15 cellular contexts compared by ENCODE assay signal in the genomic region with DNA sequence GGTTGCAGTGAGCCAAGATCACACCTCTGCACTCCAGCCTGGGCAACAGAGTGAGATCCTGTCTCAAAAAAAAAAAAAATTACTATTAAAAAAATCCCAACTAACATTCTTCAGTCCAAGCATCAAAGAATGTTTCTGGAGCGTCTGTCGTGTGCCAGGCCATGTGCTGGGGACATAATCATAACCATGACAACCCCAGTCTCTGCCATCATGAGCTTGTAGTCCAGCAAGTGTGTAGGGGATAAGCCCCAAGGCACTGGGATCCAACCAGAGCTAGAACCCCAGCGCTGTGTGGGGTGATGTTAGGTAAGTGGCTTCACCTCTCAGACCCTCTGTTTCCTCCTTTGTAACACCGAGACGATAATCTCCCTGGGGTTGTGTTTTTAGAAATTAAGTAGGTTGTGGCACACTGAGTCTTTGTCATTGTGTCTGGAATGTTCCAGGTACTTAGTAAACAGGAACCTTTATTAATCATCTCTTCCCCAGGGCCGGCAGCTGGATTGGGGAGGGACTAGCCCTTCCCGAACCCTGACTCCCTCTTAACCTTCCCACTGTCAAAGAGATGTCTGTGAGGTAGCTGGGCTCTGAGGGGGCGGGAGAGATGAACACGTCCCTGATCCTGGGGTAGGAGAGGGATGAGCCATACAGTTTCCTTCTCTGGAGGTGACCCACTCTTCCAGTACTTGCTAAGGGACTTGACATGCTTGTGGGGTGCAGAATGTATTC. TPM values are rescaled to one million over a fixed set of nuclear protein-coding genes. Genes with fewer than 3 reads are reported as not detected.
DNase-seq lines count a peak whose midpoint lies in the region; ATAC-seq, FAIRE-seq and TF ChIP-seq lines count a peak whose summit lies in the region.
"Had no signal": no experiment of that assay in that cellular context is flagged by ENCODE, and none has a peak within 500 bp of the region (broad histone marks: within the 10 kb centered on the region; RNA-seq: fewer than 3 reads in every experiment).

No MANE protein-coding gene starts in this region.

- peaks cover 31% of the 10 kb centered on the region for H3K4me1 ChIP-seq in keratinocyte (ENCODE audit: control insufficient read depth, extremely low read depth, insufficient read depth, low read length)
- peaks cover 10% of the 10 kb centered on the region for H3K4me1 ChIP-seq in smooth muscle cell (ENCODE audit: low read depth)

- H3K4me2 ChIP-seq in keratinocyte (ENCODE audit: control insufficient read depth, extremely low read depth, insufficient read depth, low read depth, low read length) (peak overlapping the region; percentile 70), smooth muscle cell (peak overlapping the region; percentile 65)

- H2AFZ ChIP-seq in keratinocyte (ENCODE audit: control insufficient read depth, low read length) (no peak overlapping the region), smooth muscle cell (ENCODE audit: low read depth) (no peak overlapping the region)

- peak overlapping the region; percentile 60 for H3K9ac ChIP-seq in keratinocyte (ENCODE audit: control insufficient read depth, extremely low read depth, insufficient read depth, low read length)
- H3K9ac ChIP-seq in smooth muscle cell (ENCODE audit: low read depth), result no peak overlapping the region

- FAIRE-seq in bronchial epithelial cell (lab: Jason Lieb, UNC), result no peak
- peak; percentile 44 for FAIRE-seq in keratinocyte (lab: Jason Lieb, UNC)
- FAIRE-seq in GM19239 (lab: Jason Lieb, UNC), result no peak

- no peak overlapping the region for H3K4me3 ChIP-seq in bronchial epithelial cell (ENCODE audit: low read depth, low read length)
- peak overlapping the region; percentile 1 to 35 (median 19) for H3K4me3 ChIP-seq in keratinocyte (ENCODE audit: control insufficient read depth in 2 of 3, extremely low read depth in 1 of 3, insufficient read depth in 2 of 3, low read depth in 1 of 3, low read length in 3 of 3)
- peak overlapping the region; percentile 14 for H3K4me3 ChIP-seq in smooth muscle cell
- H3K4me3 ChIP-seq: colonic mucosa, SJSA1 had no signal

- TF ChIP-seq CTCF in bronchial epithelial cell (IDR thresholded peaks at IDR 0.05; ENCODE audit: insufficient read depth, low read length, severe bottlenecking) (no peak), keratinocyte (optimal IDR thresholded peaks at IDR 0.05 in 1 of 3, IDR thresholded peaks at IDR 0.05 in 1 of 3, conservative IDR thresholded peaks at IDR 0.05 in 1 of 3; ENCODE audit: extremely low read depth in 1 of 3, insufficient read depth in 2 of 3, low read length in 3 of 3) (no peak), smooth muscle cell (IDR thresholded peaks at IDR 0.05; ENCODE audit: borderline replicate concordance, insufficient read depth, poor library complexity, severe bottlenecking) (no peak)

- dilution Hi-C loops in keratinocyte (cut with MboI; ENCODE audit: extremely low pct_ligation_motif_present, low sequenced_read_pairs), result no loop called here

- no peak for ATAC-seq in HG02610 (IDR thresholded peaks at IDR 0.05; ENCODE audit: unreplicated experiment)

- H3F3A ChIP-seq in smooth muscle cell (ENCODE audit: low read depth), result peaks cover 12% of the 10 kb centered on the region

- DNase-seq in HT1080 (ENCODE audit: low read depth), result peak; percentile 17
- peak; percentile 84 for DNase-seq in bronchial epithelial cell (ENCODE audit: low read depth)
- no peak for DNase-seq in keratinocyte (ENCODE audit: low read depth, low spot score)
- DNase-seq in smooth muscle cell (lab: John Stamatoyannopoulos, UW; ENCODE audit: unreplicated experiment), result no peak
- DNase-seq in stimulated activated naive CD4-positive, alpha-beta T cell treated with Interleukin-2 at 50 U/mL for 16 hours (lab: John Stamatoyannopoulos, UW), result no peak
- no peak for DNase-seq in GM19239 (ENCODE audit: insufficient read length, low spot score)
- no peak for DNase-seq in activated gamma-delta T cell (lab: John Stamatoyannopoulos, UW)
- DNase-seq: CD4-positive, alpha-beta T cell; colonic mucosa; KG1; NCI-H226; stimulated activated CD4-positive, alpha-beta T cell treated with anti-CD3 and anti-CD28 coated beads, Interleukin-4, amount 100 ng/mL, for 1 hour had no signal

- H3K79me2 ChIP-seq in keratinocyte (ENCODE audit: control insufficient read depth, insufficient read depth, low read length) (peaks cover 85% of the 10 kb centered on the region), smooth muscle cell (ENCODE audit: low read depth) (peaks cover 94% of the 10 kb centered on the region)

- WGBS in smooth muscle cell (ENCODE audit: low lambda C conversion rate), result 62% methylated on average over 9 of the region's 9 CpGs

- no peaks in the 10 kb centered on the region for H3K27me3 ChIP-seq in bronchial epithelial cell (ENCODE audit: control insufficient read depth, insufficient read depth, low read length)
- no peaks in the 10 kb centered on the region for H3K27me3 ChIP-seq in keratinocyte (ENCODE audit: control insufficient read depth, extremely low read depth, insufficient read depth, low read length)
- no peaks in the 10 kb centered on the region for H3K27me3 ChIP-seq in smooth muscle cell (ENCODE audit: low read depth)
- H3K27me3 ChIP-seq: colonic mucosa, SJSA1 had no signal

- H3K9me1 ChIP-seq in keratinocyte (ENCODE audit: control insufficient read depth, extremely low read depth, insufficient read depth, low read length), result peaks cover 2% of the 10 kb centered on the region

- peak overlapping the region; percentile 81 for H3K27ac ChIP-seq in keratinocyte (ENCODE audit: control insufficient read depth, insufficient read depth, low read length)
- H3K27ac ChIP-seq in smooth muscle cell (ENCODE audit: low read depth), result peak overlapping the region; percentile 76
- H3K27ac ChIP-seq: SJSA1 had no signal

- H4K20me1 ChIP-seq in keratinocyte (ENCODE audit: control insufficient read depth, extremely low read depth, insufficient read depth, low read length) (peaks cover 3% of the 10 kb centered on the region), smooth muscle cell (ENCODE audit: low read depth) (peaks cover 75% of the 10 kb centered on the region)

- no peaks in the 10 kb centered on the region for H3K9me3 ChIP-seq in keratinocyte (ENCODE audit: control insufficient read depth, low read depth, low read length)
- no peaks in the 10 kb centered on the region for H3K9me3 ChIP-seq in smooth muscle cell (replicated peaks; ENCODE audit: low read depth)
- H3K9me3 ChIP-seq: colonic mucosa, SJSA1 had no signal

- H3K36me3 ChIP-seq in bronchial epithelial cell (ENCODE audit: control insufficient read depth, insufficient read depth, low read length) (peaks cover 35% of the 10 kb centered on the region), keratinocyte (ENCODE audit: control insufficient read depth in 2 of 2, extremely low read depth in 1 of 2, insufficient read depth in 2 of 2, low read length in 2 of 2) (peaks cover 25 to 29% of the 10 kb centered on the region in 2 experiments), smooth muscle cell (ENCODE audit: low read depth) (peaks cover 7% of the 10 kb centered on the region)
- H3K36me3 ChIP-seq: colonic mucosa had no signal

RNA-seq across cellular contexts. Expression of a gene that starts 5.2 kb away (rescaled TPM):
- total RNA-seq in HT1080 (2014; rRNA removed; shearing (Covaris generic)), result 5.1 and 5.2 TPM in 2 replicates
- 7.4 and 8.3 TPM in 2 replicates for polyA plus RNA-seq in HT1080 (2015; cell fraction: cytosol; rRNA removed)
- polyA plus RNA-seq in HT1080 (2015; cell fraction: nucleus; rRNA removed), result 10.0 and 12.6 TPM in 2 replicates
- total RNA-seq in bronchial epithelial cell (26.9 and 34.7 TPM in 2 replicates), smooth muscle cell (22.0 and 24.1 TPM in 2 replicates)
- polyA plus RNA-seq in keratinocyte (17.0 to 32.6 TPM (median 17.2 TPM) in 3 replicates), smooth muscle cell (25.0 and 31.9 TPM in 2 replicates)
- 90.2 TPM for polyA plus RNA-seq in keratinocyte (2011; ENCODE audit: low read depth)
- polyA plus RNA-seq in keratinocyte (2011; cell fraction: cytosol; rRNA removed), result 14.9 and 18.4 TPM in 2 replicates
- 35.1 and 39.9 TPM in 2 replicates for polyA plus RNA-seq in keratinocyte (2011; cell fraction: nucleus; rRNA removed)
- polyA plus RNA-seq in keratinocyte (2012; ENCODE audit: low replicate concordance), result 23.3 and 78.9 TPM in 2 replicates
- polyA minus RNA-seq in keratinocyte, result 26.8 to 44.5 TPM (median 40.3 TPM) in 3 replicates
- polyA minus RNA-seq in keratinocyte (2011; cell fraction: cytosol; rRNA and poly(A)+ RNA removed), result 29.4 TPM
- polyA minus RNA-seq in keratinocyte (2011; cell fraction: nucleus; rRNA and poly(A)+ RNA removed), result 34.6 and 37.9 TPM in 2 replicates

RNA-seq across cellular contexts. Expression of a gene that starts 5.4 kb away (rescaled TPM):
- total RNA-seq in HT1080 (2014; rRNA removed; shearing (Covaris generic)), result 16.7 and 24.2 TPM in 2 replicates
- 23.5 and 27.8 TPM in 2 replicates for polyA plus RNA-seq in HT1080 (2015; cell fraction: cytosol; rRNA removed)
- 76.0 and 83.5 TPM in 2 replicates for polyA plus RNA-seq in HT1080 (2015; cell fraction: nucleus; rRNA removed)
- 20.0 and 23.9 TPM in 2 replicates for total RNA-seq in bronchial epithelial cell
- 11.0 to 13.8 TPM (median 13.8 TPM) in 3 replicates for polyA plus RNA-seq in keratinocyte
- 2.0 TPM for polyA plus RNA-seq in keratinocyte (2011; ENCODE audit: low read depth)
- polyA plus RNA-seq in keratinocyte (2011; cell fraction: cytosol; rRNA removed), result 4.9 and 9.7 TPM in 2 replicates
- polyA plus RNA-seq in keratinocyte (2011; cell fraction: nucleus; rRNA removed), result 17.3 and 23.2 TPM in 2 replicates
- polyA plus RNA-seq in keratinocyte (2012; ENCODE audit: low replicate concordance), result 10.2 and 16.4 TPM in 2 replicates
- 8.6 to 18.7 TPM (median 10.4 TPM) in 3 replicates for polyA minus RNA-seq in keratinocyte
- polyA minus RNA-seq in keratinocyte (2011; cell fraction: cytosol; rRNA and poly(A)+ RNA removed), result 11.7 TPM
- polyA minus RNA-seq in keratinocyte (2011; cell fraction: nucleus; rRNA and poly(A)+ RNA removed), result 11.3 and 12.1 TPM in 2 replicates
- total RNA-seq in smooth muscle cell, result 17.7 and 26.0 TPM in 2 replicates
- 20.7 and 21.2 TPM in 2 replicates for polyA plus RNA-seq in smooth muscle cell

RNA-seq across cellular contexts. Expression of a gene that starts 28.2 kb away (rescaled TPM):
- 0.97 and 1.6 TPM in 2 replicates for total RNA-seq in HT1080 (2014; rRNA removed; shearing (Covaris generic))
- polyA plus RNA-seq in HT1080 (2015; cell fraction: cytosol; rRNA removed), result 16.9 and 18.2 TPM in 2 replicates
- polyA plus RNA-seq in HT1080 (2015; cell fraction: nucleus; rRNA removed), result 21.8 and 26.5 TPM in 2 replicates
- total RNA-seq in bronchial epithelial cell (0.26 TPM in 2 replicates), smooth muscle cell (2.0 and 2.9 TPM in 2 replicates)
- polyA plus RNA-seq in keratinocyte (1.4 to 2.8 TPM (median 1.4 TPM) in 3 replicates), smooth muscle cell (8.6 and 8.7 TPM in 2 replicates)
- 1.4 TPM for polyA plus RNA-seq in keratinocyte (2011; ENCODE audit: low read depth)
- polyA plus RNA-seq in keratinocyte (2011; cell fraction: cytosol; rRNA removed), result 1.8 and 2.4 TPM in 2 replicates
- polyA plus RNA-seq in keratinocyte (2011; cell fraction: nucleus; rRNA removed), result 5.0 and 6.9 TPM in 2 replicates
- 3.2 and 3.6 TPM in 2 replicates for polyA plus RNA-seq in keratinocyte (2012; ENCODE audit: low replicate concordance)
- polyA minus RNA-seq in keratinocyte, result 1.1 to 8.8 TPM (median 1.8 TPM) in 3 replicates
- 2.7 TPM for polyA minus RNA-seq in keratinocyte (2011; cell fraction: cytosol; rRNA and poly(A)+ RNA removed)
- polyA minus RNA-seq in keratinocyte (2011; cell fraction: nucleus; rRNA and poly(A)+ RNA removed), result 1.5 and 3.3 TPM in 2 replicates
- polyA plus RNA-seq: neural cell had no signal

RNA-seq across cellular contexts. Expression of a gene that starts 28.9 kb away (rescaled TPM):
- total RNA-seq in HT1080 (2014; rRNA removed; shearing (Covaris generic)), result 257 and 375 TPM in 2 replicates
- 162 and 191 TPM in 2 replicates for polyA plus RNA-seq in HT1080 (2015; cell fraction: cytosol; rRNA removed)
- polyA plus RNA-seq in HT1080 (2015; cell fraction: nucleus; rRNA removed), result 169 and 192 TPM in 2 replicates
- total RNA-seq in bronchial epithelial cell, result 19.5 and 30.3 TPM in 2 replicates
- polyA plus RNA-seq in keratinocyte, result 54.5 to 129 TPM (median 93.4 TPM) in 3 replicates
- polyA plus RNA-seq in keratinocyte (2011; ENCODE audit: low read depth), result 9.3 TPM
- 83.2 and 87.4 TPM in 2 replicates for polyA plus RNA-seq in keratinocyte (2011; cell fraction: cytosol; rRNA removed)
- polyA plus RNA-seq in keratinocyte (2011; cell fraction: nucleus; rRNA removed), result 62.4 and 70.6 TPM in 2 replicates
- polyA plus RNA-seq in keratinocyte (2012; ENCODE audit: low replicate concordance), result 33.5 and 73.1 TPM in 2 replicates
- polyA minus RNA-seq in keratinocyte, result 94.9 to 233 TPM (median 101 TPM) in 3 replicates
- polyA minus RNA-seq in keratinocyte (2011; cell fraction: cytosol; rRNA and poly(A)+ RNA removed), result 82.5 TPM
- 42.8 and 63.6 TPM in 2 replicates for polyA minus RNA-seq in keratinocyte (2011; cell fraction: nucleus; rRNA and poly(A)+ RNA removed)
- total RNA-seq in smooth muscle cell, result 30.3 and 39.3 TPM in 2 replicates
- 87.7 TPM in 2 replicates for polyA plus RNA-seq in smooth muscle cell

RNA-seq across cellular contexts. Expression of a gene that starts 31.6 kb away (rescaled TPM):
- 10.9 and 16.4 TPM in 2 replicates for total RNA-seq in HT1080 (2014; rRNA removed; shearing (Covaris generic))
- polyA plus RNA-seq in HT1080 (2015; cell fraction: cytosol; rRNA removed), result 32.3 and 33.7 TPM in 2 replicates
- 52.5 and 53.7 TPM in 2 replicates for polyA plus RNA-seq in HT1080 (2015; cell fraction: nucleus; rRNA removed)
- total RNA-seq in bronchial epithelial cell (8.4 and 12.9 TPM in 2 replicates), smooth muscle cell (30.5 and 53.6 TPM in 2 replicates)
- polyA plus RNA-seq in keratinocyte (5.5 to 6.0 TPM (median 5.7 TPM) in 3 replicates), smooth muscle cell (56.9 and 73.0 TPM in 2 replicates)
- polyA plus RNA-seq in keratinocyte (2011; ENCODE audit: low read depth), result 2.1 TPM
- polyA plus RNA-seq in keratinocyte (2011; cell fraction: cytosol; rRNA removed), result 2.8 and 6.6 TPM in 2 replicates
- polyA plus RNA-seq in keratinocyte (2011; cell fraction: nucleus; rRNA removed), result 17.4 and 21.6 TPM in 2 replicates
- 5.1 and 6.9 TPM in 2 replicates for polyA plus RNA-seq in keratinocyte (2012; ENCODE audit: low replicate concordance)
- 7.4 to 12.4 TPM (median 7.8 TPM) in 3 replicates for polyA minus RNA-seq in keratinocyte
- 7.7 TPM for polyA minus RNA-seq in keratinocyte (2011; cell fraction: cytosol; rRNA and poly(A)+ RNA removed)
- polyA minus RNA-seq in keratinocyte (2011; cell fraction: nucleus; rRNA and poly(A)+ RNA removed), result 6.2 and 12.3 TPM in 2 replicates

Comparison
In these comparisons a context has a peak if more than half of its experiments do, and no peak if none do; other contexts are left out.
1. DNase-seq: peak in HT1080 (single experiment) and bronchial epithelial cell (single experiment); none in keratinocyte (single experiment), smooth muscle cell (single experiment), stimulated activated naive CD4-positive, alpha-beta T cell treated with Interleukin-2 at 50 U/mL for 16 hours (single experiment), GM19239 (single experiment) and activated gamma-delta T cell (single experiment).